In the genomic region with DNA sequence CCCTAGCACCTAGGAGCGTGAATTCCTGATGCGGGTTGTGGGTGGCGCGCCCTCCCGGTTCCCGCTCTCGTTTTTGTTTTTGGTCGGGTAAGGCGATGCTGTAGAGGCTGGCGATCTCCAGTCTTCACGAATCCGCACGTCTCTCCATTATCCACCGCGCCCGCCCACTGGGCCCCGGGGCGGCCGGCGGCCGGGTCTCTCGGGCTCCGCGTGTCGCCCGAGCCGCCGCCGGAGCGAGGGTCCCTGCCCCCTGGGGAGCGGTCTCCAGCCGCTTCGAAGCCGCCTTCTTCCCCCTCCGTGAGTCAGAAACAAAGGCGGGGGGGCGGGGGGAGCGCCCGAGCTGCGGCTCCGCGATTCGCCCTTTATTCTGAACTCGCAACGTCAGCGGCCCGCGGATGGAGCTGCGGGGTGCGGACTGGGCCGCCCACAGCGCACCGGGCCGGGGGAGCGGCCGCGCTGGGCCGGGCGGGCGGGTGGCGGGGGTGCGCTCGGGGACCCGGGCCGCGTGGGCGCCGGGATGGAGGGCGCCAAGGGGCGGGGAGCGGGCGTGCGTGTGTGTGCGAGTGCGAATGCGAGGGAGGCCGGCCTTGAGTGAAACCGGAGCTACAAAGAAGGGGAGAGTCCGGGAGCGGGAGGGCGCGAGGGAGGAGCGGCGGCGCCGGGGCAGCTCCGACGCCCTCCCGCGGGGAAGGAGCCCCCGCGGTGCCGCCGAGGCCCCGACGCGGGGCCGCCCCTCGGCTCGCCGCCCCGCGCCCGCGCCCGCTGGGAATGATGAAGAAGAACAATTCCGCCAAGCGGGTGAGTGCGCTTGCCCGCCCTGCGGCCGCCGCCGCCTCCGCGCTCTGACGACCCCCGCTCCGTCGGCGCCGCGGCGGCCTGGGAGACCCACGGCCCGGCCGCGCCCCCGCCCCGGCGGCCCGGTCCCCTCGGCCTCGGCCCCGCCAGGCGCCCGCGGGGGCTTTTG, we compare ENCODE assay signal across 8 cellular contexts. TPM values are rescaled to one million over a fixed set of nuclear protein-coding genes. Genes with fewer than 3 reads are reported as not detected.
DNase-seq lines count a peak whose midpoint lies in the region; ATAC-seq, FAIRE-seq and TF ChIP-seq lines count a peak whose summit lies in the region.

A gene with protein sequence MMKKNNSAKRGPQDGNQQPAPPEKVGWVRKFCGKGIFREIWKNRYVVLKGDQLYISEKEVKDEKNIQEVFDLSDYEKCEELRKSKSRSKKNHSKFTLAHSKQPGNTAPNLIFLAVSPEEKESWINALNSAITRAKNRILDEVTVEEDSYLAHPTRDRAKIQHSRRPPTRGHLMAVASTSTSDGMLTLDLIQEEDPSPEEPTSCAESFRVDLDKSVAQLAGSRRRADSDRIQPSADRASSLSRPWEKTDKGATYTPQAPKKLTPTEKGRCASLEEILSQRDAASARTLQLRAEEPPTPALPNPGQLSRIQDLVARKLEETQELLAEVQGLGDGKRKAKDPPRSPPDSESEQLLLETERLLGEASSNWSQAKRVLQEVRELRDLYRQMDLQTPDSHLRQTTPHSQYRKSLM (plus strand): TSS at position 427 of the 964 bp plus-strand sequence. CDS start 342 bp downstream, at position 769.

- ATAC-seq in GM18868 (IDR thresholded peaks at IDR 0.05; ENCODE audit: unreplicated experiment): peak; percentile 48
- peak; percentile 73 for ATAC-seq in RWPE2 (ENCODE audit: low read depth)
- peak; percentile 84 for ATAC-seq in foreskin keratinocyte

- H3K27me3 ChIP-seq in RWPE2 (ENCODE audit: insufficient read depth, poor library complexity, severe bottlenecking): no peaks in the 10 kb centered on the region
- no peaks in the 10 kb centered on the region for H3K27me3 ChIP-seq in foreskin keratinocyte
- H3K27me3 ChIP-seq in neuronal stem cell (ENCODE audit: control insufficient read depth in 3 of 3, insufficient read depth in 3 of 3, low read depth in 1 of 3, low read length in 3 of 3): no peaks in the 10 kb centered on the region

- H3K36me3 ChIP-seq in RWPE2 (ENCODE audit: low read depth): no peaks in the 10 kb centered on the region
- H3K36me3 ChIP-seq in neuronal stem cell (replicated peaks in 1 of 2; ENCODE audit: control insufficient read depth in 2 of 2, insufficient read depth in 2 of 2, low read length in 2 of 2): peaks cover 16 to 46% of the 10 kb centered on the region in 2 donors

- H2AK5ac ChIP-seq in neuronal stem cell (ENCODE audit: low read depth, low read length): peak within 1 kb of the TSS; percentile 97

- H4K8ac ChIP-seq in neuronal stem cell (ENCODE audit: low read depth, low read length): no peak within 1 kb of the TSS

- peaks cover 13% of the 10 kb centered on the region for H3K79me1 ChIP-seq in neuronal stem cell (ENCODE audit: low read depth, low read length)

- no CpG with 5 or more reads among the region's 138 CpGs for WGBS in neuronal stem cell (ENCODE audit: extremely low coverage in 2 of 2, insufficient read length in 2 of 2, insufficient replicate concordance in 1 of 2), 2 donors

- peak within 1 kb of the TSS; percentile 80 for H2AFZ ChIP-seq in neuronal stem cell (ENCODE audit: low read length)

- TF ChIP-seq CTCF in RWPE2 (IDR thresholded peaks at IDR 0.05; ENCODE audit: poor library complexity, severe bottlenecking) (no peak), foreskin keratinocyte (conservative IDR thresholded peaks at IDR 0.05) (no peak)

- FAIRE-seq in HTR-8/SVneo (lab: Jason Lieb, UNC): no peak

- H3K4me1 ChIP-seq in RWPE2 (ENCODE audit: insufficient read depth, poor library complexity, severe bottlenecking) (no peaks in the 10 kb centered on the region), foreskin keratinocyte (peaks cover 3% of the 10 kb centered on the region), neuronal stem cell (ENCODE audit: control insufficient read depth in 2 of 2, insufficient read depth in 1 of 2, low read depth in 1 of 2, low read length in 2 of 2) (peaks cover 13 to 17% of the 10 kb centered on the region in 2 donors)

- H3K27ac ChIP-seq in RWPE2 (ENCODE audit: poor library complexity, severe bottlenecking): no peak within 1 kb of the TSS
- H3K27ac ChIP-seq in foreskin keratinocyte: no peak within 1 kb of the TSS
- H3K27ac ChIP-seq in neuronal stem cell (replicated peaks; ENCODE audit: low read length): peak within 1 kb of the TSS; percentile 42
- H3K27ac ChIP-seq in substantia nigra (ENCODE audit: low read depth, low read length, poor library complexity, severe bottlenecking): peak within 1 kb of the TSS; percentile 69

- no peak within 1 kb of the TSS for H2BK120ac ChIP-seq in neuronal stem cell (ENCODE audit: low read depth, low read length)

- H3K9me3 ChIP-seq in RWPE2 (ENCODE audit: severe bottlenecking) (no peaks in the 10 kb centered on the region), neuronal stem cell (replicated peaks in 1 of 2; ENCODE audit: control insufficient read depth in 2 of 2, insufficient read depth in 1 of 2, low read depth in 1 of 2, low read length in 2 of 2) (no peaks in the 10 kb centered on the region)

- peak within 1 kb of the TSS; percentile 83 for H3K14ac ChIP-seq in neuronal stem cell (ENCODE audit: low read length)

- H2BK12ac ChIP-seq in neuronal stem cell (ENCODE audit: low read length): no peak within 1 kb of the TSS

- H4K91ac ChIP-seq in neuronal stem cell (ENCODE audit: low read depth, low read length, poor library complexity): peak within 1 kb of the TSS; percentile 46

- DNase-seq in 8988T (peak; percentile 67), HTR-8/SVneo (ENCODE audit: insufficient read length, low spot score) (peak; percentile 53), RWPE2 (ENCODE audit: low spot score) (peak; percentile 69), foreskin keratinocyte (no peak), neuronal stem cell (ENCODE audit: low spot score) (peak; percentile 61), substantia nigra (lab: John Stamatoyannopoulos, UW) (peak in 35 of 49 donors; percentile 22 to 91 (median 52))
- DNase-seq in activated gamma-delta T cell treated with anti-CD3 and anti-CD28 coated beads, Interleukin-2, amount 50 U/mL, for 16 hours (ENCODE audit: low read depth): peak; percentile 81

- peak within 1 kb of the TSS; percentile 87 for H2BK15ac ChIP-seq in neuronal stem cell (ENCODE audit: low read length)

- H3K4me3 ChIP-seq in RWPE2 (ENCODE audit: severe bottlenecking): peak within 1 kb of the TSS; percentile 78
- peak within 1 kb of the TSS; percentile 69 to 90 for H3K4me3 ChIP-seq in neuronal stem cell (ENCODE audit: low read length in 2 of 2)

- peak within 1 kb of the TSS; percentile 61 for H3K23ac ChIP-seq in neuronal stem cell (ENCODE audit: low read depth, low read length, poor library complexity)

- H3K4me2 ChIP-seq in neuronal stem cell (ENCODE audit: insufficient read depth, low read length, poor library complexity, severe bottlenecking): peak within 1 kb of the TSS; percentile 86

- H3K18ac ChIP-seq in neuronal stem cell (ENCODE audit: low read length): peak within 1 kb of the TSS; percentile 82

- peak within 1 kb of the TSS; percentile 94 for H3K9ac ChIP-seq in neuronal stem cell (ENCODE audit: low read depth, low read length, poor library complexity)

- H2BK5ac ChIP-seq in neuronal stem cell (ENCODE audit: low read length): peak within 1 kb of the TSS; percentile 99

- peak within 1 kb of the TSS; percentile 12 for H3K4ac ChIP-seq in neuronal stem cell (ENCODE audit: low read length)

RNA-seq across cellular contexts. Expression of the gene that starts here (rescaled TPM):
- total RNA-seq in foreskin keratinocyte: 12.6 and 14.1 TPM in 2 replicates
- 19.2 and 23.3 TPM in 2 replicates for polyA plus RNA-seq in foreskin keratinocyte
- polyA plus RNA-seq in neuronal stem cell (2013, experiment 1 of 2): 66.9 TPM
- polyA plus RNA-seq in neuronal stem cell (2013, experiment 2 of 2): 65.3 TPM

Comparison
In these comparisons a context has a peak if more than half of its experiments do, and no peak if none do; other contexts are left out.
1. DNase-seq: peak in 8988T (single experiment), HTR-8/SVneo (single experiment), RWPE2 (single experiment), activated gamma-delta T cell treated with anti-CD3 and anti-CD28 coated beads, Interleukin-2, amount 50 U/mL, for 16 hours (single experiment), neuronal stem cell (single experiment) and substantia nigra (35 of 49); none in foreskin keratinocyte (0 of 2).
2. H3K27ac ChIP-seq: peak in neuronal stem cell (single experiment) and substantia nigra (single experiment); none in RWPE2 (single experiment) and foreskin keratinocyte (single experiment).
3. Peak in every context shown above with its lines, with median percentiles within 50 percentile points of each other: ATAC-seq.